Comparison of ENCODE assay signal across 8 cellular contexts in genomic region chr13:52449323-52450011, GRCh38. TPM values are rescaled to one million over a fixed set of nuclear protein-coding genes. Genes with fewer than 3 reads are reported as not detected.
A peak's percentile ranks its signal among the peaks of the same experiment; 100 is the strongest.
DNase-seq lines count a peak whose midpoint lies in the region; ATAC-seq and TF ChIP-seq lines count a peak whose summit lies in the region.

No MANE protein-coding gene starts in this region.

- TF ChIP-seq POLR2A in breast epithelium (IDR thresholded peaks at IDR 0.05), result no peak

- no peak for TF ChIP-seq CTCF in breast epithelium (IDR thresholded peaks at IDR 0.05)

- peak overlapping the region; percentile 91 for H3K4me3 ChIP-seq in Jurkat, Clone E6-1 (ENCODE audit: low read length)
- H3K4me3 ChIP-seq in breast epithelium, result peak overlapping the region; percentile 72 to 97 (median 90)

- no peaks in the 10 kb centered on the region for H3K4me1 ChIP-seq in ES-I3 (ENCODE audit: insufficient read depth, low read length)
- H3K4me1 ChIP-seq in breast epithelium, result peaks cover 0 to 15% of the 10 kb centered on the region in 2 donors

- peak overlapping the region; percentile 97 for H3K4me3 Mint-ChIP-seq in memory B cell

- H3K9me3 Mint-ChIP-seq in memory B cell, result no peaks in the 10 kb centered on the region

- no peak for ATAC-seq in memory B cell (ENCODE audit: low read depth)

- peak overlapping the region; percentile 78 for H3K9ac ChIP-seq in ES-I3 (ENCODE audit: low read depth, low read length)

- DNase-seq in Jurkat, Clone E6-1 (ENCODE audit: low read depth, low spot score), result no peak
- DNase-seq in breast epithelium (ENCODE audit: low spot score in 2 of 2), result no peak
- DNase-seq in memory B cell (ENCODE audit: low spot score in 2 of 2), result no peak
- DNase-seq in RKO (ENCODE audit: low spot score), result no peak
- DNase-seq in SKM-1 treated with dmso at 0.1 percent for 144 hours (lab: John Stamatoyannopoulos, UW; ENCODE audit: unreplicated experiment), result no peak
- no peak for DNase-seq in NCI-H524 treated with DMSO at 0.1 percent for 48 hours (lab: John Stamatoyannopoulos, UW)
- no peak for DNase-seq in stimulated activated CD4-positive, alpha-beta T cell treated with anti-CD3 and anti-CD28 coated beads, Interleukin-2, amount 100 ng/mL, for 24 hours

- peak overlapping the region; percentile 97 to 99 for H3K27ac ChIP-seq in breast epithelium

- H3K36me3 Mint-ChIP-seq in memory B cell, result peaks cover 1% of the 10 kb centered on the region

- intact Hi-C loops in breast epithelium (cut with DNase I; ENCODE audit: low total_unique reads), result no loop called here

- peaks cover 25% of the 10 kb centered on the region for H3K4me1 Mint-ChIP-seq in memory B cell

- H3K9me3 ChIP-seq in ES-I3 (ENCODE audit: control insufficient read depth, insufficient read depth, low read length) (no peaks in the 10 kb centered on the region), breast epithelium (no peaks in the 10 kb centered on the region)

- no peaks in the 10 kb centered on the region for H3K27me3 Mint-ChIP-seq in memory B cell

- H3K27ac Mint-ChIP-seq in memory B cell, result peak overlapping the region; percentile 93

- H3K27me3 ChIP-seq in breast epithelium, result no peaks in the 10 kb centered on the region

- H3K36me3 ChIP-seq in ES-I3 (ENCODE audit: insufficient read depth, low read length), result no peaks in the 10 kb centered on the region
- H3K36me3 ChIP-seq in breast epithelium, result no peaks in the 10 kb centered on the region

RNA-seq across cellular contexts. Expression of gene VPS36, which starts 1.0 kb away (rescaled TPM):
- 32.8 TPM for polyA plus RNA-seq in Jurkat, Clone E6-1 (2012; ENCODE audit: insufficient read depth, insufficient read length)
- total RNA-seq in breast epithelium, result 10 to 100 TPM; 44.0 to 97.6 (median 65.5) TPM

RNA-seq across cellular contexts. Expression of gene CKAP2, which starts 5.8 kb away (rescaled TPM):
- polyA plus RNA-seq in Jurkat, Clone E6-1 (2012; ENCODE audit: insufficient read depth, insufficient read length), result 58.4 TPM
- total RNA-seq in breast epithelium, result 10 to 100 TPM in 1 of 3 donors, 1 to 10 TPM in 2; 6.9 to 11.0 (median 8.6) TPM

RNA-seq across cellular contexts. Expression of gene THSD1, which starts 43.5 kb away (rescaled TPM):
- 0.33 TPM for polyA plus RNA-seq in Jurkat, Clone E6-1 (2012; ENCODE audit: insufficient read depth, insufficient read length)
- 1 to 10 TPM; 5.8 to 9.8 (median 9.1) TPM for total RNA-seq in breast epithelium
